10 cellular contexts compared by ENCODE assay signal in genomic region chr6:38701551-38701950, GRCh38. TPM values are rescaled to one million over a fixed set of nuclear protein-coding genes. Genes with fewer than 3 reads are reported as not detected.
DNase-seq lines count a peak whose midpoint lies in the region; ATAC-seq and TF ChIP-seq lines count a peak whose summit lies in the region.
"Had no signal": no experiment of that assay in that cellular context is flagged by ENCODE, and none has a peak within 500 bp of the region (broad histone marks: within the 10 kb centered on the region; RNA-seq: fewer than 3 reads in every experiment).

No MANE protein-coding gene starts in this region.

- peaks cover 8% of the 10 kb centered on the region for H3K9me3 ChIP-seq in Caco-2

- CTCF ChIA-PET in Caco-2 (lab: Charles Lee), result no interaction called here

- ATAC-seq in activated naive CD8-positive, alpha-beta T cell treated with anti-CD3 and anti-CD28 coated beads, Interleukin-2, amount 50 U/mL, for 24 hours, result no peak
- ATAC-seq in naive B cell (ENCODE audit: low read depth in 2 of 2), result no peak

- H3K4me3 Mint-ChIP-seq in Caco-2 (ENCODE audit: unreplicated experiment), result peak overlapping the region; percentile 98
- peak overlapping the region; percentile 40 to 94 (median 89) for H3K4me3 Mint-ChIP-seq in IgD-negative memory B cell
- peak overlapping the region; percentile 98 for H3K4me3 Mint-ChIP-seq in activated naive CD8-positive, alpha-beta T cell treated with anti-CD3 and anti-CD28 coated beads, Interleukin-2, amount 50 U/mL, for 24 hours
- peak overlapping the region; percentile 6 to 97 (median 94) for H3K4me3 Mint-ChIP-seq in naive B cell

- H3K4me3 ChIP-seq in Caco-2 (ENCODE audit: low read depth, low read length) (no peak overlapping the region), H7 (ENCODE audit: insufficient read depth, low read depth, low read length) (no peak overlapping the region)

- H3K27ac Mint-ChIP-seq in Caco-2 (ENCODE audit: unreplicated experiment), result peak overlapping the region; percentile 91
- H3K27ac Mint-ChIP-seq in IgD-negative memory B cell, result peak overlapping the region in 2 of 3 donors; percentile 81 to 93
- peak overlapping the region; percentile 96 for H3K27ac Mint-ChIP-seq in activated naive CD8-positive, alpha-beta T cell treated with anti-CD3 and anti-CD28 coated beads, Interleukin-2, amount 50 U/mL, for 24 hours
- H3K27ac Mint-ChIP-seq in naive B cell, result peak overlapping the region in 2 of 6 donors; percentile 90 to 94

- 0 out of 2 replicates have a peak, but pooled peaks cover 10% of the 10 kb centered on the region for H3K4me1 ChIP-seq in Caco-2

- peaks cover 42% of the 10 kb centered on the region for H3K36me3 Mint-ChIP-seq in Caco-2 (ENCODE audit: insufficient read depth, unreplicated experiment)
- peaks cover 15% of the 10 kb centered on the region for H3K36me3 Mint-ChIP-seq in IgD-negative memory B cell
- H3K36me3 Mint-ChIP-seq in activated naive CD8-positive, alpha-beta T cell treated with anti-CD3 and anti-CD28 coated beads, Interleukin-2, amount 50 U/mL, for 24 hours (ENCODE audit: low read depth), result peaks cover 48% of the 10 kb centered on the region
- H3K36me3 Mint-ChIP-seq in naive B cell, result peaks cover 17 to 25% of the 10 kb centered on the region in 2 donors

- BruUV-seq in Caco-2 (replicated peaks; lab: Mats Ljungman, UMichigan), result no TSS peak

- DNase-seq in Caco-2 (no peak), naive B cell (no peak), NCI-H524 treated with DMSO at 0.1 percent for 48 hours (lab: John Stamatoyannopoulos, UW) (no peak), KBM-7 (no peak), H7 (no peak)
- DNase-seq in activated naive CD8-positive, alpha-beta T cell treated with anti-CD3 and anti-CD28 coated beads, Interleukin-2, amount 50 U/mL, for 24 hours, result no peak
- DNase-seq in stimulated activated naive CD4-positive, alpha-beta T cell (lab: John Stamatoyannopoulos, UW), result no peak
- DNase-seq: NCI-H524, spleen had no signal

- intact Hi-C loops in Caco-2 (cut with micrococcal nuclease; ENCODE audit: unreplicated experiment), result loop anchor here (5.0 kb wide), 1 partner anchor 96 kb away; no protein-coding TSS in a partner anchor

- POLR2A ChIA-PET in Caco-2 (lab: Charles Lee), result no interaction called here

- in situ Hi-C loops in KBM-7 (cut with MboI; ENCODE audit: low pct_unique_long_range_greater_than_20kb, low sequenced_read_pairs), result no loop called here

- peaks cover 17% of the 10 kb centered on the region for H3K4me1 Mint-ChIP-seq in Caco-2 (ENCODE audit: low read depth, unreplicated experiment)
- H3K4me1 Mint-ChIP-seq in IgD-negative memory B cell, result peaks cover 15 to 30% (median 28%) of the 10 kb centered on the region in 3 donors
- H3K4me1 Mint-ChIP-seq in activated naive CD8-positive, alpha-beta T cell treated with anti-CD3 and anti-CD28 coated beads, Interleukin-2, amount 50 U/mL, for 24 hours, result peaks cover 47% of the 10 kb centered on the region
- peaks cover 19 to 42% (median 35%) of the 10 kb centered on the region in 3 donors for H3K4me1 Mint-ChIP-seq in naive B cell

- no peak for TF ChIP-seq CTCF in Caco-2 (IDR thresholded peaks at IDR 0.05; ENCODE audit: insufficient read depth in 1 of 2, low read depth in 1 of 2, low read length in 1 of 2, severe bottlenecking in 1 of 2, unreplicated experiment in 1 of 2)

- H3K27me3 ChIP-seq in Caco-2 (replicated peaks; ENCODE audit: control insufficient read depth, insufficient read depth, low read length) (no peaks in the 10 kb centered on the region), H7 (ENCODE audit: control insufficient read depth, insufficient read depth, low read length) (no peaks in the 10 kb centered on the region)
- H3K27me3 ChIP-seq: spleen had no signal

- H3K36me3 ChIP-seq in Caco-2 (ENCODE audit: control insufficient read depth, insufficient read depth, low read length), result peaks cover 3% of the 10 kb centered on the region
- H3K36me3 ChIP-seq in H7 (replicated peaks; ENCODE audit: control insufficient read depth, insufficient read depth, low read length), result peaks cover 7% of the 10 kb centered on the region

- no peaks in the 10 kb centered on the region for H3K27me3 Mint-ChIP-seq in Caco-2 (ENCODE audit: insufficient read depth, unreplicated experiment)
- H3K27me3 Mint-ChIP-seq in IgD-negative memory B cell, result peaks cover 6% of the 10 kb centered on the region
- H3K27me3 Mint-ChIP-seq in activated naive CD8-positive, alpha-beta T cell treated with anti-CD3 and anti-CD28 coated beads, Interleukin-2, amount 50 U/mL, for 24 hours, result no peaks in the 10 kb centered on the region
- H3K27me3 Mint-ChIP-seq in naive B cell, result peaks cover 0 to 6% (median 5%) of the 10 kb centered on the region in 3 donors

- peaks cover 25% of the 10 kb centered on the region for H3K9me3 Mint-ChIP-seq in Caco-2 (ENCODE audit: unreplicated experiment)
- H3K9me3 Mint-ChIP-seq in IgD-negative memory B cell, result peaks cover 0 to 10% (median 8%) of the 10 kb centered on the region in 3 donors
- peaks cover 13% of the 10 kb centered on the region for H3K9me3 Mint-ChIP-seq in activated naive CD8-positive, alpha-beta T cell treated with anti-CD3 and anti-CD28 coated beads, Interleukin-2, amount 50 U/mL, for 24 hours
- peaks cover 8 to 31% (median 20%) of the 10 kb centered on the region in 7 donors for H3K9me3 Mint-ChIP-seq in naive B cell

RNA-seq across cellular contexts. Expression of gene GLO1, which starts 1.4 kb away (rescaled TPM):
- 146 and 155 TPM in 2 replicates for total RNA-seq in Caco-2 (2022)
- polyA plus RNA-seq in IgD-negative memory B cell, result 129 TPM
- polyA plus RNA-seq in naive B cell (ENCODE audit: low read depth in 6 of 6), result 100 to 1,000 TPM; 177 to 363 (median 237) TPM
- total RNA-seq in H7 (2014; rRNA removed; shearing (Covaris generic)), result 240 and 259 TPM in 2 replicates

RNA-seq across cellular contexts. Expression of gene DNAH8, which starts 13.6 kb away (rescaled TPM):
- total RNA-seq in Caco-2 (2022), result not detected in 2 replicates
- 0.94 TPM for polyA plus RNA-seq in IgD-negative memory B cell
- polyA plus RNA-seq in naive B cell (ENCODE audit: low read depth in 6 of 6), result not detected
- 0.03 TPM in 1 of 2 replicates, not detected in the other for total RNA-seq in H7 (2014; rRNA removed; shearing (Covaris generic))
